Comparison of ENCODE assay signal across 9 cellular contexts in the genomic region with DNA sequence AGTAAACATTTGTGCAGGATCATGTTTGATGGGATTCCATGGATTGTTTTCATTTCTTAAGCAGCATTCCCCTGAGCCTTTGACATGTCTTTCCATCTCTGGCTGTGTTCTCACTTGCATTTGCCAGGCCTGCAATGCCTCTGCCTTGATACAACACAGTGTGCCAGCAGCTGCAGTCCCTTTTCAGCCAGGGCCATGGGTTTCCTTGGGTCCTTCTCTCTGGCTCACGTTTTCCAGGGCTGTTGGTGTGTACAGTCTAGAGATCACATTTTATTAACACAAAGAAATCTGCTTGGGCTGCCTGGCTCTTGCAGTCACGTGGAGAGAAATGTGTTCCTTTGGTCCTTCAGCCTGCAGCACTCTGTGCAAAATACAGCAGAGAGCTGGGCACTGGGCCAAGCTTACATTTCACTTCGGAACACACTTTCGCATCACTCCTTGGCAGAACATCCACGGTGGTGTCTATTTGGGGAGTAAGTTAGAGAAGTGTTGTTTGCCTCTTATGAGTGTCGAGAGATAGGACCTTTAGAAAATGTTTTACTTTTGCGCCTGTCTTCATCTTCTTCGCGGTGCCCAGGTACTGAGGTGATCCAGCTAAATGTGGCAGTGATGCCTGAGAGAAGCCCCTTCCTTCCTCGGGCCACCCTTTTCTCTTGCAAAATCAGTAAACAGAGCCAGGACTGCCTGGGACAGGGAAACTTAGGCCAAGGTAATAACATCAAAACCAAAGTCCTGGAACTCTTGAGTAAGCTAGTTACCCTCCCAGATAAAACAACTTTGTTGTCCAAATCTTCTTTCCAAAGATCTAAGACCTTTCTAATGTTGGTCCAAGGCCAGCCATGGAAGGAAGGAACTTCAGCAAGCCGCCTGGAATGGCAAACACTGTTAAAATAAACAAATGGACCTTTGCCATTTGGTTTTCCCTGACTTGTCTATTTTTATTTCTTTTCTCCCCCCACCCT. TPM values are rescaled to one million over a fixed set of nuclear protein-coding genes. Genes with fewer than 3 reads are reported as not detected.
DNase-seq lines count a peak whose midpoint lies in the region; ATAC-seq, FAIRE-seq and TF ChIP-seq lines count a peak whose summit lies in the region.
"Had no signal": no experiment of that assay in that cellular context is flagged by ENCODE, and none has a peak within 500 bp of the region (broad histone marks: within the 10 kb centered on the region; RNA-seq: fewer than 3 reads in every experiment).

No MANE protein-coding gene starts in this region.

- H3K9me3 ChIP-seq in RWPE2 (ENCODE audit: severe bottlenecking) (no peaks in the 10 kb centered on the region), parathyroid adenoma (ENCODE audit: control insufficient read depth, low read length) (no peaks in the 10 kb centered on the region)

- H3K9ac ChIP-seq in parathyroid adenoma, result no peak overlapping the region

- peaks cover 0 to 5% of the 10 kb centered on the region in 2 donors for H3K27me3 Mint-ChIP-seq in natural killer cell treated with Interleukin-12 subunit alpha and Interleukin-12 subunit beta and Interleukin-15 and Interleukin-18, amount 100 ng/mL, for 72 hours
- H3K27me3 Mint-ChIP-seq: activated naive CD8-positive, alpha-beta T cell had no signal

- H3K27me3 ChIP-seq in RWPE2 (ENCODE audit: insufficient read depth, poor library complexity, severe bottlenecking), result no peaks in the 10 kb centered on the region
- no peaks in the 10 kb centered on the region for H3K27me3 ChIP-seq in parathyroid adenoma (ENCODE audit: control insufficient read depth, insufficient read depth, low read length)

- no peaks in the 10 kb centered on the region for H3K36me3 Mint-ChIP-seq in natural killer cell treated with Interleukin-12 subunit alpha and Interleukin-12 subunit beta and Interleukin-15 and Interleukin-18, amount 100 ng/mL, for 72 hours
- H3K36me3 Mint-ChIP-seq: activated naive CD8-positive, alpha-beta T cell had no signal

- H3K27ac ChIP-seq in RWPE2 (ENCODE audit: poor library complexity, severe bottlenecking) (no peak overlapping the region), parathyroid adenoma (peak overlapping the region; percentile 17)

- H3K4me3 Mint-ChIP-seq in natural killer cell treated with Interleukin-12 subunit alpha and Interleukin-12 subunit beta and Interleukin-15 and Interleukin-18, amount 100 ng/mL, for 72 hours, result no peak overlapping the region
- H3K4me3 Mint-ChIP-seq: activated naive CD8-positive, alpha-beta T cell had no signal

- H3K4me1 ChIP-seq in RWPE2 (ENCODE audit: insufficient read depth, poor library complexity, severe bottlenecking), result no peaks in the 10 kb centered on the region
- peaks cover 8% of the 10 kb centered on the region for H3K4me1 ChIP-seq in parathyroid adenoma

- no peak for FAIRE-seq in H54 (lab: Jason Lieb, UNC)

- H3K4me3 ChIP-seq in RWPE2 (ENCODE audit: severe bottlenecking), result no peak overlapping the region
- H3K4me3 ChIP-seq in parathyroid adenoma (ENCODE audit: low read depth, low read length), result no peak overlapping the region

- H3K36me3 ChIP-seq in RWPE2 (ENCODE audit: low read depth) (no peaks in the 10 kb centered on the region), parathyroid adenoma (ENCODE audit: control insufficient read depth, insufficient read depth, low read length) (no peaks in the 10 kb centered on the region)

- TF ChIP-seq POLR2A in H54 (IDR thresholded peaks at IDR 0.05; ENCODE audit: low read depth, low read length), result no peak

- DNase-seq in DMS153 (lab: John Stamatoyannopoulos, UW) (peak; percentile 55), RWPE2 (ENCODE audit: low spot score) (no peak), fibroblast of the conjunctiva (ENCODE audit: low read depth) (peak; percentile 97), H54 (ENCODE audit: insufficient read length, low spot score) (no peak)
- DNase-seq in natural killer cell treated with Interleukin-12 subunit alpha and Interleukin-12 subunit beta and Interleukin-15 and Interleukin-18, amount 100 ng/mL, for 72 hours (ENCODE audit: low spot score), result no peak

- H3K27ac Mint-ChIP-seq in natural killer cell treated with Interleukin-12 subunit alpha and Interleukin-12 subunit beta and Interleukin-15 and Interleukin-18, amount 100 ng/mL, for 72 hours, result no peak overlapping the region
- H3K27ac Mint-ChIP-seq: activated naive CD8-positive, alpha-beta T cell had no signal

- no peaks in the 10 kb centered on the region for H3K79me2 ChIP-seq in parathyroid adenoma

- ATAC-seq in RWPE2 (ENCODE audit: low read depth) (peak; percentile 42; the same call in 2 of the 3 replicates), HG02678 (IDR thresholded peaks at IDR 0.05; ENCODE audit: unreplicated experiment) (no peak), GM19351 (IDR thresholded peaks at IDR 0.05; ENCODE audit: unreplicated experiment) (no peak)
- ATAC-seq in natural killer cell treated with Interleukin-12 subunit alpha and Interleukin-12 subunit beta and Interleukin-15 and Interleukin-18, amount 100 ng/mL, for 72 hours, result no peak

- no peaks in the 10 kb centered on the region for H3K9me3 Mint-ChIP-seq in natural killer cell treated with Interleukin-12 subunit alpha and Interleukin-12 subunit beta and Interleukin-15 and Interleukin-18, amount 100 ng/mL, for 72 hours

- TF ChIP-seq CTCF in RWPE2 (IDR thresholded peaks at IDR 0.05; ENCODE audit: poor library complexity, severe bottlenecking), result no peak
- TF ChIP-seq CTCF in parathyroid adenoma (IDR thresholded peaks at IDR 0.05), result no peak

- peak overlapping the region; percentile 43 for H2AFZ ChIP-seq in parathyroid adenoma

- H3K4me2 ChIP-seq in parathyroid adenoma (ENCODE audit: low read length), result peak overlapping the region; percentile 9

- H3K4me1 Mint-ChIP-seq in natural killer cell treated with Interleukin-12 subunit alpha and Interleukin-12 subunit beta and Interleukin-15 and Interleukin-18, amount 100 ng/mL, for 72 hours (ENCODE audit: low read depth in 2 of 2), result no peaks in the 10 kb centered on the region

RNA-seq across cellular contexts. Expression of a gene that starts 20.9 kb away (rescaled TPM):
- 1 to 10 TPM in 1 of 2 donors, under 1 TPM in 1; 0.21 to 1.4 TPM for total RNA-seq in natural killer cell treated with Interleukin-12 subunit alpha and Interleukin-12 subunit beta and Interleukin-15 and Interleukin-18, amount 100 ng/mL, for 72 hours

Comparison
In these comparisons a context has a peak if more than half of its experiments do, and no peak if none do; other contexts are left out.
1. DNase-seq: peak in DMS153 (single experiment) and fibroblast of the conjunctiva (single experiment); none in RWPE2 (single experiment), natural killer cell treated with Interleukin-12 subunit alpha and Interleukin-12 subunit beta and Interleukin-15 and Interleukin-18, amount 100 ng/mL, for 72 hours (single experiment) and H54 (single experiment).